15 cellular contexts compared by ENCODE assay signal in the genomic region with DNA sequence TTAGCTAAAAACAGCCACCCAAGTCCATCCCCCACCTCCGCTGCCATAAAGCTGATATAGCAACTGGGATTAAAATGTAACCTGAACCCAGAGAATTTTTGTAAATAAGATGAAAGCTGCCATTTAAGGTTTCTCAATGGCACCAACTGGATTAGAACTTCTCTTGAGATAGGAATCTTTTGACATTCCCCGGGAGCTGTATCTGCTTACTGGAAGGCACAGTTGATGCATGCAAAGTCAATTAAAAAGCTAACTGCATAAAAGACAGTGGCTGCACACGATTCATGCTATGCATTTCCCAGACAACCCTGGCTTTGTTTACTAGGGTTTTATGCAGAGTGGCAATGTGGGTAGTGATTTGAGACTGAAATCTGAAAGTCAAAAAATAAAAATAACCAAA.
A peak's percentile ranks its signal among the peaks of the same experiment; 100 is the strongest.
DNase-seq lines count a peak whose midpoint lies in the region; TF ChIP-seq lines count a peak whose summit lies in the region.
"Had no signal": no experiment of that assay in that cellular context is flagged by ENCODE, and none has a peak within 500 bp of the region (broad histone marks: within the 10 kb centered on the region; RNA-seq: fewer than 3 reads in every experiment).

No MANE protein-coding gene starts in this region.

- peak; percentile 7 for DNase-seq in A673 (ENCODE audit: low spot score)
- peak; percentile 45 for DNase-seq in M059J (ENCODE audit: low read depth)
- peak; percentile 28 to 54 for DNase-seq in SJCRH30
- peak; percentile 35 for DNase-seq in dedifferentiated amniotic fluid mesenchymal stem cell (ENCODE audit: extremely low spot score)
- no peak for DNase-seq in occipital lobe (lab: John Stamatoyannopoulos, UW)
- no peak for DNase-seq in NCI-H1048 (lab: John Stamatoyannopoulos, UW)
- DNase-seq in NCI-H1417 (lab: John Stamatoyannopoulos, UW), result no peak
- DNase-seq in NCI-H510A treated with DMSO at 0.1 percent for 48 hours (lab: John Stamatoyannopoulos, UW), result no peak
- DNase-seq: 8988T; ACHN; CD4-positive, CD25-positive, alpha-beta regulatory T cell; DMS 273 treated with DMSO at 0.1 percent for 48 hours; H7 had no signal

- no TSS peak for BruUV-seq in A673 (replicated peaks; lab: Mats Ljungman, UMichigan)

- TF ChIP-seq CTCF in A673 (conservative IDR thresholded peaks at IDR 0.05; ENCODE audit: low read depth, low read length), result no peak

- H3K27me3 ChIP-seq in A673 (replicated peaks; ENCODE audit: insufficient read depth, low read depth, low read length, poor library complexity) (peaks cover 19% of the 10 kb centered on the region), SJCRH30 (no peaks in the 10 kb centered on the region)
- H3K27me3 ChIP-seq: BLaER1 treated with 17β-estradiol and CSF1 and Interleukin-3, amounts not matched to agents 10 nM and 100 nM had no signal

- POLR2A ChIA-PET in A673 (lab: Charles Lee; ENCODE audit: low non-redundant PET), result no interaction called here

- H3K27ac ChIP-seq in A673 (ENCODE audit: low read depth, low read length, poor library complexity, severe bottlenecking) (no peak overlapping the region), SJCRH30 (peak overlapping the region; percentile 21; the same call in 1 of the 2 replicates)
- H3K27ac ChIP-seq: BLaER1 treated with 17β-estradiol and CSF1 and Interleukin-3, amounts not matched to agents 10 nM and 100 nM had no signal

- no peaks in the 10 kb centered on the region for H3K4me1 ChIP-seq in A673 (ENCODE audit: insufficient read depth, low read length, poor library complexity, severe bottlenecking)
- peaks cover 18% of the 10 kb centered on the region for H3K4me1 ChIP-seq in SJCRH30
- H3K4me1 ChIP-seq: BLaER1 treated with 17β-estradiol and CSF1 and Interleukin-3, amounts not matched to agents 10 nM and 100 nM had no signal

- intact Hi-C loops in A673 (cut with micrococcal nuclease; ENCODE audit: unreplicated experiment), result no loop called here

- CTCF ChIA-PET in A673 (lab: Charles Lee), result no interaction called here

- H3K36me3 ChIP-seq in A673 (ENCODE audit: insufficient read depth, low read length, poor library complexity, severe bottlenecking), result no peaks in the 10 kb centered on the region
- no peaks in the 10 kb centered on the region for H3K36me3 ChIP-seq in SJCRH30
- H3K36me3 ChIP-seq: BLaER1 treated with 17β-estradiol and CSF1 and Interleukin-3, amounts not matched to agents 10 nM and 100 nM had no signal

- no peaks in the 10 kb centered on the region for H3K9me3 ChIP-seq in A673 (ENCODE audit: low read depth, low read length, poor library complexity, severe bottlenecking)
- no peaks in the 10 kb centered on the region; the same call in 1 of the 2 replicates for H3K9me3 ChIP-seq in SJCRH30 (replicated peaks)
- H3K9me3 ChIP-seq: BLaER1 treated with 17β-estradiol and CSF1 and Interleukin-3, amounts not matched to agents 10 nM and 100 nM had no signal

- H3K4me3 ChIP-seq in A673 (ENCODE audit: low read depth, low read length, poor library complexity, severe bottlenecking) (no peak overlapping the region), SJCRH30 (no peak overlapping the region)
- H3K4me3 ChIP-seq: BLaER1 treated with 17β-estradiol and CSF1 and Interleukin-3, amounts not matched to agents 10 nM and 100 nM; GM23338 had no signal

Comparison
In these comparisons a context has a peak if more than half of its experiments do, and no peak if none do; other contexts are left out.
1. DNase-seq: peak in A673 (single experiment), M059J (single experiment), SJCRH30 (2 of 2) and dedifferentiated amniotic fluid mesenchymal stem cell (single experiment); none in occipital lobe (single experiment), NCI-H1048 (single experiment), NCI-H1417 (0 of 3) and NCI-H510A treated with DMSO at 0.1 percent for 48 hours (single experiment).